9 cellular contexts compared by ENCODE assay signal in genomic region chr2:175575346-175576258, GRCh38.
DNase-seq lines count a peak whose midpoint lies in the region; ATAC-seq, FAIRE-seq and TF ChIP-seq lines count a peak whose summit lies in the region.
"Had no signal": no experiment of that assay in that cellular context is flagged by ENCODE, and none has a peak within 500 bp of the region (broad histone marks: within the 10 kb centered on the region; RNA-seq: fewer than 3 reads in every experiment).

No MANE protein-coding gene starts in this region.

- H4K20me1 ChIP-seq in HepG2 (ENCODE audit: insufficient read depth, low read length): no peaks in the 10 kb centered on the region

- H3K4me1 Mint-ChIP-seq in stimulated activated naive B cell treated with anti-CD40 and anti-IgM and Interleukin-4, amounts not matched to agents 10 μg/mL and 1 μg/mL and 100 μg/mL, for 72 hours: peaks cover 11 to 39% of the 10 kb centered on the region in 2 donors

- no TSS peak for BruUV-seq in HepG2 (replicated peaks; lab: Mats Ljungman, UMichigan)

- DNase-seq in HepG2 (ENCODE audit: low spot score) (no peak), right lobe of liver (no peak), Kasumi-1 (lab: John Stamatoyannopoulos, UW) (peak; percentile 95), cerebellum (ENCODE audit: low spot score) (no peak), EL (no peak), OCI-M1 (lab: John Stamatoyannopoulos, UW) (no peak)
- DNase-seq in stimulated activated naive B cell treated with anti-CD40 and anti-IgM and Interleukin-4, amounts not matched to agents 10 μg/mL and 1 μg/mL and 100 μg/mL, for 72 hours: peak; percentile 7

- peak overlapping the region; percentile 31 to 36 for H3K4me3 Mint-ChIP-seq in stimulated activated naive B cell treated with anti-CD40 and anti-IgM and Interleukin-4, amounts not matched to agents 10 μg/mL and 1 μg/mL and 100 μg/mL, for 72 hours
- H3K4me3 Mint-ChIP-seq: CD14-positive monocyte had no signal

- no peak overlapping the region for H3K9ac ChIP-seq in HepG2 (ENCODE audit: insufficient read depth, low read depth, low read length)

- H3K4me3 ChIP-seq in HepG2 (replicated peaks in 1 of 3; ENCODE audit: insufficient read depth in 1 of 3, low read depth in 2 of 3, low read length in 3 of 3): no peak overlapping the region
- H3K4me3 ChIP-seq in right lobe of liver: no peak overlapping the region

- in situ Hi-C loops in HepG2 (cut with HindIII; ENCODE audit: extremely low pct_ligation_motif_present, low pct_unique_long_range_greater_than_20kb): no loop called here

- peak overlapping the region; percentile 24; the same call in 1 of the 2 replicates for H3K4me2 ChIP-seq in HepG2 (ENCODE audit: low read depth, low read length)

- TF ChIP-seq POLR2A in HepG2 (IDR thresholded peaks at IDR 0.05; ENCODE audit: insufficient read depth in 1 of 2, low read depth in 2 of 2, low read length in 2 of 2): no peak
- TF ChIP-seq POLR2A in right lobe of liver (IDR thresholded peaks at IDR 0.05): no peak

- H3K27me3 ChIP-seq in HepG2 (ENCODE audit: control insufficient read depth in 1 of 2, insufficient read depth in 2 of 2, low read length in 2 of 2): no peaks in the 10 kb centered on the region
- no peaks in the 10 kb centered on the region for H3K27me3 ChIP-seq in right lobe of liver

- POLR2A ChIA-PET in HepG2 (lab: Yijun Ruan, JAX): no interaction called here

- ATAC-seq in HepG2 (peak; percentile 48; the same call in 2 of the 3 replicates), right lobe of liver (no peak), HG02678 (IDR thresholded peaks at IDR 0.05; ENCODE audit: unreplicated experiment) (peak; percentile 93)
- ATAC-seq in stimulated activated naive B cell treated with anti-CD40 and anti-IgM and Interleukin-4, amounts not matched to agents 10 μg/mL and 1 μg/mL and 100 μg/mL, for 72 hours (replicated peaks): peak; percentile 94 to 95

- no peak for TF ChIP-seq RAD21 in HepG2 (CRISPR knock-in tag; IDR thresholded peaks at IDR 0.05)

- TF ChIP-seq CTCF in HepG2 (CRISPR knock-in tag; IDR thresholded peaks at IDR 0.05): no peak
- TF ChIP-seq CTCF in right lobe of liver (IDR thresholded peaks at IDR 0.05): no peak

- no peak overlapping the region for H2AFZ ChIP-seq in HepG2 (ENCODE audit: low read length)

- CTCF ChIA-PET in HepG2 (lab: Yijun Ruan, JAX; ENCODE audit: low intra/inter-chr PET ratio, low total read pairs): no interaction called here

- intact Hi-C loops in HepG2 (cut with micrococcal nuclease; ENCODE audit: unreplicated experiment) (no loop called here), right lobe of liver (cut with DNase I) (no loop called here)

- no peaks in the 10 kb centered on the region for H3K79me2 ChIP-seq in HepG2 (ENCODE audit: insufficient read depth, low read length)

- WGBS in HepG2 (ENCODE audit: low lambda C conversion rate): 28% methylated on average over 12 of the region's 12 CpGs
- 52% methylated on average over 11 of the region's 12 CpGs for WGBS in right lobe of liver (ENCODE audit: insufficient coverage, low coverage, low lambda C conversion rate, missing lambda C conversion rate)

- H3K9me3 Mint-ChIP-seq in stimulated activated naive B cell treated with anti-CD40 and anti-IgM and Interleukin-4, amounts not matched to agents 10 μg/mL and 1 μg/mL and 100 μg/mL, for 72 hours: peaks cover 0 to 2% of the 10 kb centered on the region in 2 donors

- FAIRE-seq in HepG2 (lab: Jason Lieb, UNC): no peak

- H3K27me3 Mint-ChIP-seq in stimulated activated naive B cell treated with anti-CD40 and anti-IgM and Interleukin-4, amounts not matched to agents 10 μg/mL and 1 μg/mL and 100 μg/mL, for 72 hours: no peaks in the 10 kb centered on the region

- H3K36me3 Mint-ChIP-seq in stimulated activated naive B cell treated with anti-CD40 and anti-IgM and Interleukin-4, amounts not matched to agents 10 μg/mL and 1 μg/mL and 100 μg/mL, for 72 hours: peaks cover 0 to 2% of the 10 kb centered on the region in 2 donors

- peak overlapping the region; percentile 15 for H3K27ac Mint-ChIP-seq in stimulated activated naive B cell treated with anti-CD40 and anti-IgM and Interleukin-4, amounts not matched to agents 10 μg/mL and 1 μg/mL and 100 μg/mL, for 72 hours

- no peak for TF ChIP-seq EP300 in HepG2 (IDR thresholded peaks at IDR 0.05; ENCODE audit: low read depth in 2 of 2, low read length in 2 of 2)
- TF ChIP-seq EP300 in HepG2 (CRISPR knock-in tag; IDR thresholded peaks at IDR 0.05; ENCODE audit: borderline replicate concordance): no peak

- H3K4me1 ChIP-seq in HepG2 (ENCODE audit: insufficient read depth, low read length) (peaks cover 14% of the 10 kb centered on the region), right lobe of liver (peaks cover 0 to 16% (median 4%) of the 10 kb centered on the region in 4 donors)

- H3K36me3 ChIP-seq in HepG2 (replicated peaks in 1 of 2; ENCODE audit: control insufficient read depth in 1 of 2, insufficient read depth in 2 of 2, low read length in 2 of 2): no peaks in the 10 kb centered on the region
- no peaks in the 10 kb centered on the region for H3K36me3 ChIP-seq in right lobe of liver

- H3K27ac ChIP-seq in HepG2 (ENCODE audit: extremely low read length, insufficient read depth, low read length) (no peak overlapping the region), right lobe of liver (no peak overlapping the region)

- H3K9me3 ChIP-seq in HepG2 (ENCODE audit: low read length): no peaks in the 10 kb centered on the region
- H3K9me3 ChIP-seq in right lobe of liver: no peaks in the 10 kb centered on the region

TF ChIP-seq in HepG2, 621 proteins besides CTCF, POLR2A, EP300 and RAD21:
- TF ChIP-seq GABPA (IDR thresholded peaks at IDR 0.05; ENCODE audit: low read depth, low read length) (no peak), GABPA (CRISPR knock-in tag; IDR thresholded peaks at IDR 0.05; ENCODE audit: low read depth) (peak; percentile 26; the same call in 1 of the 2 replicates), ZNF703 (CRISPR knock-in tag; IDR thresholded peaks at IDR 0.05; ENCODE audit: borderline replicate concordance) (no peak), GZF1 (CRISPR knock-in tag; IDR thresholded peaks at IDR 0.05) (no peak), NCOA1 (CRISPR knock-in tag; IDR thresholded peaks at IDR 0.05) (no peak), ZEB1 (IDR thresholded peaks at IDR 0.05; ENCODE audit: insufficient replicate concordance, low read depth) (no peak)
TF ChIP-seq in HepG2: peak in this region for 1.

Comparison
In these comparisons a context has a peak if more than half of its experiments do, and no peak if none do; other contexts are left out.
1. ATAC-seq: peak in HepG2 (single experiment), HG02678 (single experiment) and stimulated activated naive B cell treated with anti-CD40 and anti-IgM and Interleukin-4, amounts not matched to agents 10 μg/mL and 1 μg/mL and 100 μg/mL, for 72 hours (2 of 2); none in right lobe of liver (0 of 4).
2. DNase-seq: peak in Kasumi-1 (2 of 2) and stimulated activated naive B cell treated with anti-CD40 and anti-IgM and Interleukin-4, amounts not matched to agents 10 μg/mL and 1 μg/mL and 100 μg/mL, for 72 hours (single experiment); none in HepG2 (single experiment), right lobe of liver (0 of 3), cerebellum (single experiment), EL (single experiment) and OCI-M1 (single experiment).